Comparison of ENCODE assay signal across 8 cellular contexts in the genomic region with DNA sequence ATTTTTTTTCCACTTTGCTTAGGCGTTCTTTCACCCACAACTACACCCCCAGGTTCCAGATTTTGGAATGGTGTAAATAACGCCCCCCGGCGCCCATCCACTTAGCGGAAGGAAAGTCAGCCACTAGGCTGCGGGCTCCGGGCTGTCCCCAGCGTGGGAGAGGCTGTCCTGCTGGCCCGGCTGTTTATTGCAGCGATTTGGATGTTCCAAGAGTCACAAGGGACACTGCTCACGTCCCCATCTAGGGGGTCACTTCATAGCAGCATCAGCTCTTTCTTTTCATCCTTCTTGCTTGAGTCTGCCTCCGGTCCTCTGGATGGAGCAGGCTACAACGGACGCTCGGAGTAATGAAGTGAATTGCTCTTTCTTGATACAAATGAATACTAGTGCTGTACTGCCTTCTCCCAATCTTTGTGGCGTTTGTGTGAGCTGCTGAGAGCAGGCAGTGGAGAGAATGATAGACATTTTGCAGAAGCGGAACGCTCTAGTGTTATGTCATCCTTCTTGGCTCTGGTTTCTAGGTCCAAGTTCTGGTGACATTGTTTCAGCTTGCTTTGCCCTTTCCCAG.
DNase-seq lines count a peak whose midpoint lies in the region; ATAC-seq and TF ChIP-seq lines count a peak whose summit lies in the region.

No MANE protein-coding gene starts in this region.

- no peak for ATAC-seq in GM18867 (IDR thresholded peaks at IDR 0.05; ENCODE audit: unreplicated experiment)

- H3K79me2 ChIP-seq in KMS-11 (ENCODE audit: insufficient read depth, low read depth), result peaks cover 21% of the 10 kb centered on the region; the same call in 1 of the 2 replicates

- no peaks in the 10 kb centered on the region for H4K20me1 ChIP-seq in KMS-11 (ENCODE audit: insufficient read depth)

- H3K27ac ChIP-seq in KMS-11 (no peak overlapping the region; the same call in 1 of the 2 replicates), layer of hippocampus (ENCODE audit: low read depth, low read length) (peak overlapping the region; percentile 81)

- no peaks in the 10 kb centered on the region for H3K36me3 ChIP-seq in KMS-11 (ENCODE audit: insufficient read depth)

- peak; percentile 16 for DNase-seq in GM03348 (ENCODE audit: low spot score)
- peak; percentile 5 for DNase-seq in T-helper 9 cell
- peak; percentile 21 for DNase-seq in choroid plexus epithelial cell (ENCODE audit: low read depth)
- peak; percentile 47 for DNase-seq in stimulated activated CD8-positive, alpha-beta memory T cell treated with anti-CD3 and anti-CD28 coated beads, Interleukin-4, amount 100 ng/mL, for 48 hours
- no peak for DNase-seq in NCI-H2029 (lab: John Stamatoyannopoulos, UW)

- peak overlapping the region; percentile 50; the same call in 1 of the 2 replicates for H3K9ac ChIP-seq in KMS-11

- TF ChIP-seq CTCF in KMS-11 (conservative IDR thresholded peaks at IDR 0.05; ENCODE audit: low read depth, low read length), result peak; percentile 26; the same call in 1 of the 2 replicates
- peak; percentile 41 for TF ChIP-seq CTCF in choroid plexus epithelial cell (conservative IDR thresholded peaks at IDR 0.05; ENCODE audit: low read depth, low read length)

- peak overlapping the region; percentile 90 for H3K4me2 ChIP-seq in KMS-11

- H2AFZ ChIP-seq in KMS-11 (ENCODE audit: low read depth), result peak overlapping the region; percentile 98; the same call in 1 of the 2 replicates

- H3K27me3 ChIP-seq in KMS-11 (ENCODE audit: insufficient read depth, low read depth) (no peaks in the 10 kb centered on the region), layer of hippocampus (ENCODE audit: control insufficient read depth, insufficient read depth, low read length) (no peaks in the 10 kb centered on the region)

- H3K4me1 ChIP-seq in KMS-11 (ENCODE audit: low read depth, poor library complexity, severe bottlenecking), result peaks cover 20% of the 10 kb centered on the region

- H3K4me3 ChIP-seq in KMS-11 (IDR thresholded peaks at IDR 0.05; ENCODE audit: insufficient read depth, low read depth, low read length) (no peak overlapping the region), choroid plexus epithelial cell (ENCODE audit: low read depth, low read length) (peak overlapping the region; percentile 57)
